In genomic region chr15:42152196-42152920, GRCh38 we compare ENCODE assay signal across 16 cellular contexts. TPM values are rescaled to one million over a fixed set of nuclear protein-coding genes. Genes with fewer than 3 reads are reported as not detected.
A peak's percentile ranks its signal among the peaks of the same experiment; 100 is the strongest.
DNase-seq lines count a peak whose midpoint lies in the region; ATAC-seq and TF ChIP-seq lines count a peak whose summit lies in the region.
"Had no signal": no experiment of that assay in that cellular context is flagged by ENCODE, and none has a peak within 500 bp of the region (broad histone marks: within the 10 kb centered on the region; RNA-seq: fewer than 3 reads in every experiment).

No MANE protein-coding gene starts in this region.

- in situ Hi-C loops in gastrocnemius medialis (cut with MboI; ENCODE audit: low sequenced_read_pairs in 4 of 4): no loop called here

- H3K4me1 ChIP-seq in GM23338 (ENCODE audit: insufficient read depth) (no peaks in the 10 kb centered on the region), gastrocnemius medialis (peaks cover 40 to 50% of the 10 kb centered on the region in 2 donors), OCI-LY7 (ENCODE audit: insufficient read depth, low read length, poor library complexity, severe bottlenecking) (no peaks in the 10 kb centered on the region)

- 0 out of 2 replicates have a peak overlapping the region, but pooled peaks have one; percentile 52 for H3K27ac Mint-ChIP-seq in GM23338
- H3K27ac Mint-ChIP-seq: CD8-positive, alpha-beta T cell had no signal

- H3K79me2 ChIP-seq in GM23338 (replicated peaks; ENCODE audit: insufficient read depth) (no peaks in the 10 kb centered on the region), OCI-LY7 (ENCODE audit: insufficient read depth, low read depth, low read length) (no peaks in the 10 kb centered on the region)

- H3K9me3 Mint-ChIP-seq in GM23338: no peaks in the 10 kb centered on the region
- H3K9me3 Mint-ChIP-seq: CD8-positive, alpha-beta T cell had no signal

- H3K4me1 Mint-ChIP-seq in GM23338: peaks cover 6% of the 10 kb centered on the region; the same call in 1 of the 3 replicates

- no peaks in the 10 kb centered on the region for H4K20me1 ChIP-seq in GM23338 (replicated peaks; ENCODE audit: insufficient read depth)
- no peaks in the 10 kb centered on the region for H4K20me1 ChIP-seq in OCI-LY7 (ENCODE audit: insufficient read depth, low read length)

- no peak for TF ChIP-seq CTCF in GM23338 (conservative IDR thresholded peaks at IDR 0.05; ENCODE audit: low read depth in 2 of 2)
- TF ChIP-seq CTCF in dorsolateral prefrontal cortex (IDR thresholded peaks at IDR 0.05 in 54 of 56, conservative IDR thresholded peaks at IDR 0.05 in 2 of 56; ENCODE audit: low read depth in 1 of 56, partially characterized antibody in 56 of 56): no peak
- no peak for TF ChIP-seq CTCF in gastrocnemius medialis (IDR thresholded peaks at IDR 0.05 in 4 of 5, conservative IDR thresholded peaks at IDR 0.05 in 1 of 5)
- TF ChIP-seq CTCF in OCI-LY7 (conservative IDR thresholded peaks at IDR 0.05; ENCODE audit: low read length): no peak

- H3K4me2 ChIP-seq in GM23338: no peak overlapping the region
- H3K4me2 ChIP-seq in OCI-LY7 (ENCODE audit: low read length): no peak overlapping the region

- POLR2A ChIA-PET in OCI-LY7 (lab: Charles Lee): no interaction called here

- ATAC-seq in GM23338: no peak
- peak; percentile 65 for ATAC-seq in left colon
- ATAC-seq in gastrocnemius medialis: peak; percentile 75 to 84
- no peak for ATAC-seq in HG03378 (IDR thresholded peaks at IDR 0.05; ENCODE audit: unreplicated experiment)
- ATAC-seq: activated CD4-positive, CD25-positive, alpha-beta regulatory T cell treated with anti-CD3 and anti-CD28 coated beads, Interleukin-2, amount 50 U/mL, for 24 hours; CD8-positive, alpha-beta T cell had no signal

- H3K36me3 ChIP-seq in GM23338 (ENCODE audit: insufficient read depth): no peaks in the 10 kb centered on the region
- H3K36me3 ChIP-seq in gastrocnemius medialis: no peaks in the 10 kb centered on the region
- no peaks in the 10 kb centered on the region for H3K36me3 ChIP-seq in OCI-LY7 (ENCODE audit: insufficient read depth, low read length)
- H3K36me3 ChIP-seq: brain microvascular endothelial cell had no signal

- DNase-seq in GM23338 (ENCODE audit: low spot score): no peak
- DNase-seq in dorsolateral prefrontal cortex: peak in 6 of 10 donors; percentile 32 to 52 (median 38)
- peak; percentile 42 to 70 for DNase-seq in left colon
- DNase-seq in gastrocnemius medialis: peak; percentile 83 to 90
- DNase-seq in NCI-H1105 treated with DMSO at 0.1 percent for 48 hours (lab: John Stamatoyannopoulos, UW): no peak
- DNase-seq in NCI-H2196 (lab: John Stamatoyannopoulos, UW; ENCODE audit: unreplicated experiment): no peak
- DNase-seq in OCI-LY7 (ENCODE audit: low spot score): no peak
- DNase-seq: CD8-positive, alpha-beta T cell; erythroblast; NCI-H526 treated with DMSO at 0.1 percent for 48 hours; stimulated activated CD4-positive, alpha-beta T cell treated with anti-CD3 and anti-CD28 coated beads, Interleukin-2, amount 100 ng/mL, for 48 hours; stimulated activated naive CD4-positive, alpha-beta T cell treated with Interleukin-2 at 50 U/mL for 16 hours had no signal

- H3K9me3 ChIP-seq in gastrocnemius medialis (no peaks in the 10 kb centered on the region), OCI-LY7 (ENCODE audit: low read length) (no peaks in the 10 kb centered on the region)

- no peak overlapping the region for H3K4me3 Mint-ChIP-seq in GM23338
- H3K4me3 Mint-ChIP-seq: CD8-positive, alpha-beta T cell had no signal

- peaks cover 11% of the 10 kb centered on the region for H3K27me3 Mint-ChIP-seq in GM23338 (ENCODE audit: insufficient read depth, low read depth, poor library complexity)

- TF ChIP-seq POLR2A in gastrocnemius medialis (IDR thresholded peaks at IDR 0.05): peak; percentile 53 to 75

- no TSS peak for BruUV-seq in OCI-LY7 (replicated peaks; lab: Mats Ljungman, UMichigan)

- intact Hi-C loops in dorsolateral prefrontal cortex (cut with DNase I) (no loop called here), left colon (cut with DNase I, micrococcal nuclease) (no loop called here), gastrocnemius medialis (cut with DNase I; ENCODE audit: low total_unique reads) (loop anchor here (2.0 to 5.0 kb wide), 2 partner anchors 234 to 320 kb away; no protein-coding TSS in a partner anchor), OCI-LY7 (cut with micrococcal nuclease; ENCODE audit: unreplicated experiment) (no loop called here)

- H3K9me2 ChIP-seq in GM23338 (ENCODE audit: insufficient read depth): no peaks in the 10 kb centered on the region
- H3K9me2 ChIP-seq in OCI-LY7 (ENCODE audit: insufficient read depth, low read length): no peaks in the 10 kb centered on the region

- H3K27ac ChIP-seq in GM23338 (ENCODE audit: low read depth) (no peak overlapping the region), dorsolateral prefrontal cortex (peak overlapping the region in 17 of 59 donors; percentile 2 to 65 (median 28)), gastrocnemius medialis (peak overlapping the region; percentile 93 to 100 (median 95)), OCI-LY7 (ENCODE audit: low read depth, low read length, poor library complexity, severe bottlenecking) (no peak overlapping the region)
- H3K27ac ChIP-seq: brain microvascular endothelial cell had no signal

- no peak overlapping the region for H3K4me3 ChIP-seq in GM23338
- no peak overlapping the region for H3K4me3 ChIP-seq in dorsolateral prefrontal cortex
- H3K4me3 ChIP-seq in gastrocnemius medialis: peak overlapping the region in 2 of 4 donors; percentile 22 to 31
- H3K4me3 ChIP-seq in OCI-LY7 (ENCODE audit: low read depth, low read length, poor library complexity, severe bottlenecking): no peak overlapping the region

- CTCF ChIA-PET in OCI-LY7 (lab: Charles Lee; ENCODE audit: unreplicated experiment): no interaction called here

- H3K27me3 ChIP-seq in GM23338 (ENCODE audit: insufficient read depth) (no peaks in the 10 kb centered on the region), dorsolateral prefrontal cortex (no peaks in the 10 kb centered on the region), gastrocnemius medialis (no peaks in the 10 kb centered on the region)
- H3K27me3 ChIP-seq: brain microvascular endothelial cell had no signal

- no peaks in the 10 kb centered on the region; the same call in 2 of the 3 replicates for H3K36me3 Mint-ChIP-seq in GM23338 (ENCODE audit: low read depth)
- H3K36me3 Mint-ChIP-seq: CD8-positive, alpha-beta T cell had no signal

- H2AFZ ChIP-seq in GM23338: no peak overlapping the region
- no peak overlapping the region for H2AFZ ChIP-seq in OCI-LY7 (ENCODE audit: low read length)

- H3F3A ChIP-seq in GM23338 (replicated peaks; ENCODE audit: low read depth): no peaks in the 10 kb centered on the region

TF ChIP-seq in GM23338, 12 proteins besides CTCF, POLR2A, EP300 and RAD21:
- no peak for TF ChIP-seq ZNF114 (CRISPR knock-in tag; IDR thresholded peaks at IDR 0.05)
TF ChIP-seq in GM23338: peak in this region for 0.

RNA-seq across cellular contexts. Expression of gene PLA2G4F, which starts 4.1 kb away (rescaled TPM):
- not detected in 2 replicates for total RNA-seq in GM23338 (2014; rRNA removed; shearing (Covaris generic))
- not detected in 2 replicates for polyA plus RNA-seq in GM23338 (2016; fragmentation: Nextera tagmentation; extraction: Ambion mirVana)
- total RNA-seq in dorsolateral prefrontal cortex (under 1 TPM in 2 of 120 experiments, not detected in 118; 0.10 to 0.31 TPM), left colon (10 to 100 TPM; 44.1 to 73.5 TPM), gastrocnemius medialis (1 to 10 TPM; 1.0 to 8.4 (median 4.9) TPM), OCI-LY7 (2022) (not detected in 2 replicates)
- not detected in 2 replicates for total RNA-seq in OCI-LY7 (2014; rRNA removed; shearing (Covaris generic))
- total RNA-seq: CD8-positive, alpha-beta T cell; SK-MEL-5 had no signal

RNA-seq across cellular contexts. Expression of gene VPS39, which starts 55.7 kb away (rescaled TPM):
- 45.1 and 46.1 TPM in 2 replicates for total RNA-seq in GM23338 (2014; rRNA removed; shearing (Covaris generic))
- polyA plus RNA-seq in GM23338 (2016; fragmentation: Nextera tagmentation; extraction: Ambion mirVana): 14.1 and 14.9 TPM in 2 replicates
- total RNA-seq in dorsolateral prefrontal cortex (100 to 1,000 TPM in 58 of 120 experiments, 10 to 100 TPM in 62; 73.5 to 127 (median 99.5) TPM), left colon (10 to 100 TPM; 56.0 to 56.2 TPM), gastrocnemius medialis (10 to 100 TPM; 28.8 to 41.8 (median 35.2) TPM), OCI-LY7 (2022) (56.1 and 60.5 TPM in 2 replicates)
- total RNA-seq in OCI-LY7 (2014; rRNA removed; shearing (Covaris generic)): 25.1 and 27.5 TPM in 2 replicates

RNA-seq across cellular contexts. Expression of gene PLA2G4D, which starts 58.0 kb away (rescaled TPM):
- total RNA-seq in GM23338 (2014; rRNA removed; shearing (Covaris generic)): 0.07 TPM in 1 of 2 replicates, not detected in the other
- 0.15 TPM in 1 of 2 replicates, not detected in the other for polyA plus RNA-seq in GM23338 (2016; fragmentation: Nextera tagmentation; extraction: Ambion mirVana)
- 1 to 10 TPM in 3 of 120 experiments, under 1 TPM in 97, not detected in 20; 0.07 to 1.4 (median 0.32) TPM for total RNA-seq in dorsolateral prefrontal cortex
- total RNA-seq in left colon: under 1 TPM; 0.18 to 0.31 TPM
- total RNA-seq in gastrocnemius medialis: under 1 TPM in 1 of 4 donors, not detected in 3; 0.10 TPM
- total RNA-seq in OCI-LY7 (2014; rRNA removed; shearing (Covaris generic)): not detected in 2 replicates
- total RNA-seq in OCI-LY7 (2022): not detected in 2 replicates
- total RNA-seq: CD8-positive, alpha-beta T cell; SK-MEL-5 had no signal

Comparison
In these comparisons a context has a peak if more than half of its experiments do, and no peak if none do; other contexts are left out.
1. ATAC-seq: peak in left colon (single experiment) and gastrocnemius medialis (2 of 2); none in GM23338 (single experiment) and HG03378 (single experiment).
2. DNase-seq: peak in dorsolateral prefrontal cortex (6 of 10), left colon (2 of 2) and gastrocnemius medialis (2 of 2); none in GM23338 (single experiment), NCI-H1105 treated with DMSO at 0.1 percent for 48 hours (single experiment), NCI-H2196 (single experiment) and OCI-LY7 (single experiment).
3. H3K27ac ChIP-seq: peak in gastrocnemius medialis (4 of 4); none in GM23338 (single experiment) and OCI-LY7 (single experiment).
4. RNA of gene PLA2G4F, which starts 4.1 kb away (total RNA-seq): 44.1 to 73.5 TPM in left colon; 1.0 to 8.4 TPM in gastrocnemius medialis, not detected in GM23338, 0.10 to 0.31 TPM in dorsolateral prefrontal cortex and not detected in OCI-LY7; every median in the first group is over 4 times any median in the second.